1 cellular context compared by ENCODE assay signal in the genomic region with DNA sequence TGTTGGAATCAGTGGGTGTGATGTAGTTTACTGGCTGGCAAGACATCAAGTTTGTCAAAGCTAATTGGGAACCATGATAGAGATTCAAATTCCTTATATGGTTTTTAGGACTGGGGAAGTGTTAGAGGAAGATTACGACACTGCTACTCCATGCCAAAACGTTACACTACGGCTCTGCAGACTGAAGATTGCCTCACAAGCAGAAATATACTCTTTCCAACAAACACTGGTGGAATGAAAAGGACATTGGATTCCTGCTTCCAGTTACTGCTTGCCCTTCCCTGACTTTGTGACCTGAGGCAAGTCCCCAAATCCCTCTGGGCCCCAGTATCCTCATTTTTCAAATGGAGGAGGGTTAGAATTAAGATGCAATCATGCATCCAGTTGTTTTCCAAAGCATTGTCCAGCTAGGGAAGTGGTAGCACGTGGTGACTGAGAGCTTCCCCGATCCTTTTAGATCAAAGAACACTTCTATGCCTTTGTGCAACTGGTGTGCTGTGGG.
TF ChIP-seq lines count a peak whose summit lies in the region.

No MANE protein-coding gene starts in this region.

TF ChIP-seq in HCT116, 20 proteins besides CTCF, POLR2A, EP300 and RAD21:
- TF ChIP-seq TCF7L2 (IDR thresholded peaks at IDR 0.05; ENCODE audit: borderline replicate concordance, extremely low read depth, insufficient read depth, insufficient read length) (no peak), ATF3 (IDR thresholded peaks at IDR 0.05) (no peak), MAX (IDR thresholded peaks at IDR 0.05) (no peak), SRF (IDR thresholded peaks at IDR 0.05; ENCODE audit: low read depth) (no peak), ZFX (IDR thresholded peaks at IDR 0.05) (no peak), CEBPB (IDR thresholded peaks at IDR 0.05; ENCODE audit: low read depth) (no peak), ELF1 (IDR thresholded peaks at IDR 0.05; ENCODE audit: borderline replicate concordance, low read depth) (no peak), YY1 (IDR thresholded peaks at IDR 0.05; ENCODE audit: extremely low read depth, insufficient replicate concordance, low read depth, low read length) (no peak), SP1 (IDR thresholded peaks at IDR 0.05; ENCODE audit: low read depth) (no peak), ZNF274 (IDR thresholded peaks at IDR 0.05; ENCODE audit: low read depth, low read length) (no peak), CBX3 (IDR thresholded peaks at IDR 0.05; ENCODE audit: low read depth) (no peak), REST (IDR thresholded peaks at IDR 0.05; ENCODE audit: low read depth) (no peak)
